35 cellular contexts compared by ENCODE assay signal in the genomic region with DNA sequence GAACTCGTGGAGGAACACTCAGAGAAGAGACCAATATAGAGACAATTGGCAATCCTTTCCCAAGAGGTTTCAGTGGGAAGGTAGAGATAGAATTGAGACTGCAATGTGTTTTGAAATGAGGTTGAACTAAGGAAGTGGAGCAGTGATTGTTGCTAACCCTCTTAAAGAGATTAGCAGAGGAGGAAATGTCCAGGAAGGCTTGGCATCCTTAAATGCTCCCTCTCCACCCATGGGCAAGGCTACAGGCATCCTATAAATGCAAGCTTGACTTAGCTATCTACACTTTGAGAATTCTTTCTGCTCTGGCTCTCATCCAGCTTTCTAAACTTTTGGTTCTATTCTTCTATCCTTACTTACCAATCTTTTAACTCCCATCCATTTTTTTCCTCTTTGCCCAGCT. TPM values are rescaled to one million over a fixed set of nuclear protein-coding genes. Genes with fewer than 3 reads are reported as not detected.
"Had no signal": no experiment of that assay in that cellular context is flagged by ENCODE, and none has a peak within 500 bp of the region (broad histone marks: within the 10 kb centered on the region; RNA-seq: fewer than 3 reads in every experiment).

No MANE protein-coding gene starts in this region.

- H3K27ac ChIP-seq: Peyer's patch, SJSA1 had no signal

- DNase-seq: activated CD4-positive, alpha-beta T cell treated with anti-CD3 and anti-CD28 coated beads for 36 hours; activated CD4-positive, alpha-beta T cell treated with anti-CD3 and anti-CD28 coated beads, Interleukin-2, amount 10 ng/mL, durations not matched to agents 7 days and 5 days; activated CD4-positive, alpha-beta T cell treated with anti-CD3 and anti-CD28 coated beads, Interleukin-2, amount 50 U/mL, for 48 hours; activated CD8-positive, alpha-beta T cell treated with anti-CD3 and anti-CD28 coated beads, Interleukin-2, amount 10 ng/mL, durations not matched to agents 7 days and 5 days; activated gamma-delta T cell; activated naive CD4-positive, alpha-beta T cell treated with Interleukin-2 at 50 U/mL for 16 hours; activated naive CD8-positive, alpha-beta T cell treated with anti-CD3 and anti-CD28 coated beads, Interleukin-2, amount 50 U/mL, for 24 hours; activated T-cell treated with anti-CD3 and anti-CD28 coated beads, Interleukin-2, amount 50 U/mL, for 24 hours; anterior cingulate cortex; central memory CD4-positive, alpha-beta T cell; Kasumi-1; KG1; MG63; NCI-H1048; NCI-H1105 treated with DMSO at 0.1 percent for 48 hours; NCI-H1436; NCI-H1694; NCI-H1930; NCI-H2081 treated with DMSO at 0.1 percent for 48 hours; NCI-H226; NCI-H446 treated with DMSO at 0.1 percent for 48 hours; NCI-H524; NCI-H69; NK-92 treated with Interleukin-12 subunit alpha and Interleukin-12 subunit beta, amount 100 ng/mL, for 24 hours; PC-3; Peyer's patch; RPMI8226; SHP77 treated with DMSO at 0.1 percent for 48 hours; SK-N-SH had no signal

- H3K4me1 ChIP-seq: SJSA1 had no signal

- H3K9me3 ChIP-seq: MG63, Peyer's patch, SJSA1, SK-N-SH had no signal

- H3K4me2 ChIP-seq: SK-N-SH had no signal

- H3K36me3 ChIP-seq: MG63, Peyer's patch, SJSA1 had no signal

- H3K9ac ChIP-seq: SK-N-SH had no signal

- FAIRE-seq: bronchial epithelial cell, TTC549 had no signal

- H3K4me3 ChIP-seq: MG63, Peyer's patch, SJSA1 had no signal

- H3K27me3 ChIP-seq: Peyer's patch, SJSA1 had no signal

- ATAC-seq: activated CD4-positive, alpha-beta T cell treated with anti-CD3 and anti-CD28 coated beads for 36 hours; activated CD4-positive, CD25-positive, alpha-beta regulatory T cell treated with anti-CD3 and anti-CD28 coated beads, Interleukin-2, amount 50 U/mL, for 24 hours; activated CD8-positive, alpha-beta T cell treated with anti-CD3 and anti-CD28 coated beads, Interleukin-2, amount 10 ng/mL, durations not matched to agents 7 days and 5 days; activated naive CD8-positive, alpha-beta T cell treated with anti-CD3 and anti-CD28 coated beads, Interleukin-2, amount 50 U/mL, for 24 hours; PC-3; WTC11 had no signal

RNA-seq across cellular contexts. Expression of a gene that starts 42.7 kb away (rescaled TPM):
- total RNA-seq: activated CD4-positive, alpha-beta T cell treated with anti-CD3 and anti-CD28 coated beads for 36 hours; activated CD4-positive, alpha-beta T cell treated with anti-CD3 and anti-CD28 coated beads, Interleukin-2, amount 10 ng/mL, durations not matched to agents 7 days and 5 days; activated CD8-positive, alpha-beta T cell treated with anti-CD3 and anti-CD28 coated beads, Interleukin-2, amount 10 ng/mL, durations not matched to agents 7 days and 5 days; activated T-helper 2 cell treated with anti-CD3 and anti-CD28 coated beads, Interferon-gamma antibody, Interleukin-2, Interleukin-4, amounts not matched to agents 10 μg/mL and 5 μg/mL and 100 μg/mL, durations not matched to agents 14 hours and 24 hours and 36 hours; bronchial epithelial cell; PC-3; Peyer's patch; SJSA1; WTC11 had no signal
- polyA plus RNA-seq: SK-N-SH had no signal
